1 cellular context compared by ENCODE assay signal in the genomic region with DNA sequence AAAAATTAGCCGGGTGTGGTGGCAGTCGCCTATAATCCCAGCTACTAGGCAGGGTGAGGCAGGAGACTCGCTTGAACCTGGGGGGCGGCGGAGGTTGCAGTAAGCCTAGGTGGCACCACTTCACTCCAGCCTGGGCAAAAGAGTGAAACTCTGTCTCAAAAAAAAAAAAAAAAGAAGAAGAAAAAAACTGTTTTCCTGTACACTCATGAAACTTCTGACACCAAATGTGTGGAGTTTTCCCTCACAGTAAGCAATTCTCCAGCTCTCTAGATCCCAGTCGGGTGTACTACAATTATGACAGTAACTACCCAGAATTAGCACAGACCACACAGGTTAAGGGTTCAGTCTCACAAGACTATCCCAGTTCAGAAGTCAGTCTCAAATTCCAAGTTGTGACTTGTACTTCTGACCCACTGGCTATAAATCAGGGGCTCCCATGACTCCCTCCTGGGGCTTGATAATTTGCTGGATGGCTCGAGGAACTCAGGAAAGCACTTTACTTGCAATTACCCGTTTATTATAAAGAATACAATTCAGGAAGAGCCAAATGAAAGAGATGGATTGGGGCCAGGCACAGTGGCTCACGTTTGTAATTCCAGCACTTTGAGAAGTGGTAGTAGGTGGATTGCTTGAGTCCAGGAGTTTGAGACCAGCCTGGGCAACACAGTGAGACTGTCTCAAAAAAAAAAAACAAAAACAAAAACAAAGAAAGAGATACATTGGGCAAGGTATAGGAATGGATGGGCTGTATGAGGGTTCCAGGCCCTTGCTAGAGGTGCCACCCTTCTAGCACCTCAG.
TF ChIP-seq lines count a peak whose summit lies in the region.

No MANE protein-coding gene starts in this region.

TF ChIP-seq in K562, 482 proteins besides CTCF, POLR2A, EP300 and RAD21:
- no peak for TF ChIP-seq ERF (CRISPR knock-in tag; IDR thresholded peaks at IDR 0.05)
- 0 out of 2 replicates have a peak, but pooled peaks have one; percentile 5 for TF ChIP-seq ZNF766 (CRISPR knock-in tag; conservative IDR thresholded peaks at IDR 0.05)
- TF ChIP-seq PBX2 (CRISPR knock-in tag; IDR thresholded peaks at IDR 0.05; ENCODE audit: low read depth), result no peak
- peak; percentile 38; the same call in 1 of the 2 replicates for TF ChIP-seq PBX2 (tag; conservative IDR thresholded peaks at IDR 0.05; ENCODE audit: low read depth)
- TF ChIP-seq C11orf30 (IDR thresholded peaks at IDR 0.05; ENCODE audit: low read depth), result no peak
- TF ChIP-seq, protein P1, sequence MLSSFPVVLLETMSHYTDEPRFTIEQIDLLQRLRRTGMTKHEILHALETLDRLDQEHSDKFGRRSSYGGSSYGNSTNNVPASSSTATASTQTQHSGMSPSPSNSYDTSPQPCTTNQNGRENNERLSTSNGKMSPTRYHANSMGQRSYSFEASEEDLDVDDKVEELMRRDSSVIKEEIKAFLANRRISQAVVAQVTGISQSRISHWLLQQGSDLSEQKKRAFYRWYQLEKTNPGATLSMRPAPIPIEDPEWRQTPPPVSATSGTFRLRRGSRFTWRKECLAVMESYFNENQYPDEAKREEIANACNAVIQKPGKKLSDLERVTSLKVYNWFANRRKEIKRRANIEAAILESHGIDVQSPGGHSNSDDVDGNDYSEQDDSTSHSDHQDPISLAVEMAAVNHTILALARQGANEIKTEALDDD (IDR thresholded peaks at IDR 0.05), result peak; percentile 83
- peak; percentile 30; the same call in 1 of the 2 replicates for TF ChIP-seq MEF2A (IDR thresholded peaks at IDR 0.05; ENCODE audit: control insufficient read depth, low read depth, low read length)
- peak; percentile 80 for TF ChIP-seq MEIS2 (IDR thresholded peaks at IDR 0.05; ENCODE audit: partially characterized antibody)
- TF ChIP-seq PKNOX1 (IDR thresholded peaks at IDR 0.05), result peak; percentile 46
